ENCODE assay signal across 8 cellular contexts in the genomic region with DNA sequence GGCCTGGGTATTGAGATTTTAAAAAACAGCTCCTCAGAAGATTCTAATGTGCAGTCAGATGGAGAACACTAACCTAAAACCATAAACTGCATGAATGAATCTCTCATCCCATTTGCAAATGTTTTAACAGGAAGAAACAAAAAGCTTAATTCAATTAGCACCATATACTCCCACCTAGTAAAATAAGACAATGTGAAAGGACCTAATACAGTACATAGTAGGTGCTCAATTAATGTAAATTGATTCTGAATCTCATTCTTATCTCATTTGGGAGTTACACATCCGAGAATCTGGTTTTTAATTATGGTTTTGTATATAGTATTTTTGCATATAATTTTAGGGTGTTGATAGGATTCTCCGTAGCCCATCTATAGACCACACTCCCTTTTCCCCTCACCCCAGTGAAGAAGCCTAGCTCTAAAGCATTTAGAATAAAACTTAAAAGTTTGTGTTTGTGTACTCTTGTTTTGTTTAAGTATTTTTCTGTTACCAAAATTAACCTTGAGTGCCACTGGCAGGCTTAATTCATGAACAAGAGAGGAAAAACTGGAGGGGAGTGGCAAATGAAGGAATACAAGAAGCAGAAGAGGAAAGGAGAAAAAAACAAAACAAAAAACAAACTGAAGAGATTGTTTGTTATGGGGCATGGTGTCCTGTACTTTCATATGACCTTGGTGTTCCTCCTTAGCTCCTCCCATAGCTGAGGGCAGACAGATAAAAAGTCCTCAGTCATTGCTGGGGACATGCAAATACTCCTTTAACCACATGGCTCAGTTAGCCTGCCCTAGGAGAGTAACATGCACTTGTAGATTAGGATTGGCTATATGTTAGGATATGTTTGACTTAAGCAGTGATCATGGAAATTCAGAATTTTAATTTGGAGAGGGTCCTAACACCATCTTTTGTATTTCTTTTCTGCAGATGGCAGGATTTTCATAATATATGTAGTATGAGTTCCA. TPM values are rescaled to one million over a fixed set of nuclear protein-coding genes. Genes with fewer than 3 reads are reported as not detected.
DNase-seq lines count a peak whose midpoint lies in the region; ATAC-seq, FAIRE-seq and TF ChIP-seq lines count a peak whose summit lies in the region.

No MANE protein-coding gene starts in this region.

- no peak overlapping the region for H3K14ac ChIP-seq in neuronal stem cell (ENCODE audit: low read length)

- H3K4me3 ChIP-seq in BLaER1 treated with 17β-estradiol and CSF1 and Interleukin-3, amounts not matched to agents 10 nM and 100 nM: peak overlapping the region; percentile 58 to 86 (median 73)
- peak overlapping the region; percentile 88 for H3K4me3 ChIP-seq in epithelial cell of esophagus (ENCODE audit: low read length)
- peak overlapping the region in 1 of 2 donors; percentile 71 for H3K4me3 ChIP-seq in neuronal stem cell (ENCODE audit: low read length in 2 of 2)

- H3K9ac ChIP-seq in BLaER1 treated with 17β-estradiol and CSF1 and Interleukin-3, amounts not matched to agents 10 nM and 100 nM: peak overlapping the region; percentile 87 to 99 (median 95)
- no peak overlapping the region for H3K9ac ChIP-seq in neuronal stem cell (ENCODE audit: low read depth, low read length, poor library complexity)

- peak; percentile 49 for ATAC-seq in HG03159 (IDR thresholded peaks at IDR 0.05; ENCODE audit: unreplicated experiment)

- FAIRE-seq in GM19239 (lab: Jason Lieb, UNC): peak; percentile 99

- H2BK5ac ChIP-seq in neuronal stem cell (ENCODE audit: low read length): no peak overlapping the region

- H3K27ac ChIP-seq in BLaER1 treated with 17β-estradiol and CSF1 and Interleukin-3, amounts not matched to agents 10 nM and 100 nM: peak overlapping the region; percentile 91 to 98 (median 96)
- no peak overlapping the region for H3K27ac ChIP-seq in neuronal stem cell (replicated peaks; ENCODE audit: low read length)

- peak overlapping the region; percentile 93 for H2AFZ ChIP-seq in neuronal stem cell (ENCODE audit: low read length)

- no peak overlapping the region for H2BK15ac ChIP-seq in neuronal stem cell (ENCODE audit: low read length)

- H2AK5ac ChIP-seq in neuronal stem cell (ENCODE audit: low read depth, low read length): no peak overlapping the region

- no peak for TF ChIP-seq CTCF in epithelial cell of esophagus (IDR thresholded peaks at IDR 0.05; ENCODE audit: insufficient read depth, low read depth, low read length, missing control alignments)

- H4K91ac ChIP-seq in neuronal stem cell (ENCODE audit: low read depth, low read length, poor library complexity): no peak overlapping the region

- H3K4me1 ChIP-seq in BLaER1 treated with 17β-estradiol and CSF1 and Interleukin-3, amounts not matched to agents 10 nM and 100 nM: peaks cover 20 to 32% (median 22%) of the 10 kb centered on the region in 10 experiments
- peaks cover 1 to 4% of the 10 kb centered on the region in 2 donors for H3K4me1 ChIP-seq in neuronal stem cell (ENCODE audit: control insufficient read depth in 2 of 2, insufficient read depth in 1 of 2, low read depth in 1 of 2, low read length in 2 of 2)

- peaks cover 30 to 41% (median 39%) of the 10 kb centered on the region in 11 experiments for H3K36me3 ChIP-seq in BLaER1 treated with 17β-estradiol and CSF1 and Interleukin-3, amounts not matched to agents 10 nM and 100 nM
- peaks cover 4 to 40% of the 10 kb centered on the region in 2 donors for H3K36me3 ChIP-seq in neuronal stem cell (replicated peaks in 1 of 2; ENCODE audit: control insufficient read depth in 2 of 2, insufficient read depth in 2 of 2, low read length in 2 of 2)

- DNase-seq in GM19239 (ENCODE audit: insufficient read length, low spot score): peak; percentile 61
- DNase-seq in SIG-M5 (lab: John Stamatoyannopoulos, UW): peak; percentile 43
- DNase-seq in epithelial cell of esophagus (ENCODE audit: low read depth): no peak
- no peak for DNase-seq in neuronal stem cell (ENCODE audit: low spot score)
- DNase-seq in activated gamma-delta T cell treated with Interleukin-2 at 50 U/mL for 16 hours: no peak
- DNase-seq in NCI-H2107 treated with DMSO at 0.1 percent for 48 hours (lab: John Stamatoyannopoulos, UW; ENCODE audit: unreplicated experiment): no peak

- peaks cover 0 to 32% (median 0%) of the 10 kb centered on the region in 11 experiments; a peak in 4 of 22 replicates for H4K20me1 ChIP-seq in BLaER1 treated with 17β-estradiol and CSF1 and Interleukin-3, amounts not matched to agents 10 nM and 100 nM

- no CpG with 5 or more reads among the region's 2 CpGs for WGBS in neuronal stem cell (ENCODE audit: extremely low coverage in 2 of 2, insufficient read length in 2 of 2, insufficient replicate concordance in 1 of 2), 2 donors

- H2BK120ac ChIP-seq in neuronal stem cell (ENCODE audit: low read depth, low read length): no peak overlapping the region

- no peak overlapping the region for H3K18ac ChIP-seq in neuronal stem cell (ENCODE audit: low read length)

- no peak overlapping the region for H3K4ac ChIP-seq in neuronal stem cell (ENCODE audit: low read length)

- H3K9me3 ChIP-seq in BLaER1 treated with 17β-estradiol and CSF1 and Interleukin-3, amounts not matched to agents 10 nM and 100 nM (replicated peaks in 1 of 11): no peaks in the 10 kb centered on the region
- H3K9me3 ChIP-seq in neuronal stem cell (replicated peaks in 1 of 2; ENCODE audit: control insufficient read depth in 2 of 2, insufficient read depth in 1 of 2, low read depth in 1 of 2, low read length in 2 of 2): no peaks in the 10 kb centered on the region

- peak overlapping the region; percentile 76 to 94 (median 89) for H3K4me2 ChIP-seq in BLaER1 treated with 17β-estradiol and CSF1 and Interleukin-3, amounts not matched to agents 10 nM and 100 nM
- H3K4me2 ChIP-seq in neuronal stem cell (ENCODE audit: insufficient read depth, low read length, poor library complexity, severe bottlenecking): peak overlapping the region; percentile 68

- peaks cover 2% of the 10 kb centered on the region for H3K79me1 ChIP-seq in neuronal stem cell (ENCODE audit: low read depth, low read length)

- H3K23ac ChIP-seq in neuronal stem cell (ENCODE audit: low read depth, low read length, poor library complexity): no peak overlapping the region

- H2BK12ac ChIP-seq in neuronal stem cell (ENCODE audit: low read length): no peak overlapping the region

- H3K27me3 ChIP-seq in BLaER1 treated with 17β-estradiol and CSF1 and Interleukin-3, amounts not matched to agents 10 nM and 100 nM: no peaks in the 10 kb centered on the region
- no peaks in the 10 kb centered on the region for H3K27me3 ChIP-seq in neuronal stem cell (ENCODE audit: control insufficient read depth in 3 of 3, insufficient read depth in 3 of 3, low read depth in 1 of 3, low read length in 3 of 3)

- no peak overlapping the region for H4K8ac ChIP-seq in neuronal stem cell (ENCODE audit: low read depth, low read length)

RNA-seq across cellular contexts. Expression of a gene that starts 1.2 kb away (rescaled TPM):
- 17.5 TPM for polyA plus RNA-seq in neuronal stem cell (2013, experiment 1 of 2)
- 17.1 TPM for polyA plus RNA-seq in neuronal stem cell (2013, experiment 2 of 2)

RNA-seq across cellular contexts. Expression of a gene that starts 12.1 kb away (rescaled TPM):
- not detected for polyA plus RNA-seq in neuronal stem cell (2013, experiment 1 of 2)
- polyA plus RNA-seq in neuronal stem cell (2013, experiment 2 of 2): not detected

RNA-seq across cellular contexts. Expression of a gene that starts 42.8 kb away (rescaled TPM):
- 83.7 TPM for polyA plus RNA-seq in neuronal stem cell (2013, experiment 1 of 2)
- polyA plus RNA-seq in neuronal stem cell (2013, experiment 2 of 2): 84.0 TPM

RNA-seq across cellular contexts. Expression of a gene that starts 46.4 kb away (rescaled TPM):
- polyA plus RNA-seq in neuronal stem cell (2013, experiment 1 of 2): 40.3 TPM
- polyA plus RNA-seq in neuronal stem cell (2013, experiment 2 of 2): 38.7 TPM

Comparison
In these comparisons a context has a peak if more than half of its experiments do, and no peak if none do; other contexts are left out.
1. DNase-seq: peak in GM19239 (single experiment) and SIG-M5 (single experiment); none in epithelial cell of esophagus (single experiment), neuronal stem cell (single experiment), activated gamma-delta T cell treated with Interleukin-2 at 50 U/mL for 16 hours (single experiment) and NCI-H2107 treated with DMSO at 0.1 percent for 48 hours (single experiment).